Comparison of ENCODE assay signal across 14 cellular contexts in genomic region chr21:32364387-32364786, GRCh38. TPM values are rescaled to one million over a fixed set of nuclear protein-coding genes. Genes with fewer than 3 reads are reported as not detected.
DNase-seq lines count a peak whose midpoint lies in the region; ATAC-seq and TF ChIP-seq lines count a peak whose summit lies in the region.
"Had no signal": no experiment of that assay in that cellular context is flagged by ENCODE, and none has a peak within 500 bp of the region (broad histone marks: within the 10 kb centered on the region; RNA-seq: fewer than 3 reads in every experiment).

No MANE protein-coding gene starts in this region.

- 0 out of 2 replicates have a peak overlapping the region, but pooled peaks have one; percentile 13 for H3K27ac Mint-ChIP-seq in HFFc6
- H3K27ac Mint-ChIP-seq: CD4-positive, CD25-positive, alpha-beta regulatory T cell had no signal

- DNase-seq in HFFc6: no peak
- peak; percentile 51 for DNase-seq in astrocyte of the hippocampus (ENCODE audit: low read depth, low spot score)
- peak; percentile 41 for DNase-seq in left cardiac atrium
- DNase-seq in NCI-H2029 treated with DMSO at 0.1 percent for 48 hours (lab: John Stamatoyannopoulos, UW): no peak
- no peak for DNase-seq in GM10266 (ENCODE audit: extremely low spot score)
- no peak for DNase-seq in activated CD4-positive, alpha-beta T cell treated with anti-CD3 and anti-CD28 coated beads, Interleukin-2, amount 50 U/mL, for 1 hour
- DNase-seq: CD4-positive, CD25-positive, alpha-beta regulatory T cell; H7; NCI-H2107; PC-9; T1000 had no signal

- peak overlapping the region; percentile 49 for H3K27ac ChIP-seq in skeletal muscle tissue (ENCODE audit: low read depth, low read length)
- H3K27ac ChIP-seq: PC-9 had no signal

- H3K4me3 Mint-ChIP-seq in HFFc6: no peak overlapping the region
- H3K4me3 Mint-ChIP-seq: CD4-positive, CD25-positive, alpha-beta regulatory T cell had no signal

- TF ChIP-seq CTCF in HFFc6 (IDR thresholded peaks at IDR 0.05) (no peak), GM10266 (IDR thresholded peaks at IDR 0.05; ENCODE audit: control insufficient read depth, insufficient read depth, low read depth, missing control alignments) (no peak)

- H3K9me3 Mint-ChIP-seq in HFFc6: no peaks in the 10 kb centered on the region

- H3K36me3 Mint-ChIP-seq in HFFc6 (ENCODE audit: low read depth): peaks cover 51% of the 10 kb centered on the region

- H3K9me3 ChIP-seq in skeletal muscle tissue (ENCODE audit: control insufficient read depth in 3 of 3, low read length in 3 of 3): no peaks in the 10 kb centered on the region

- no peaks in the 10 kb centered on the region; the same call in 1 of the 2 replicates for H3K27me3 Mint-ChIP-seq in HFFc6 (ENCODE audit: insufficient read depth)
- H3K27me3 Mint-ChIP-seq: CD4-positive, CD25-positive, alpha-beta regulatory T cell had no signal

- H3K27me3 ChIP-seq in skeletal muscle tissue (ENCODE audit: control insufficient read depth in 3 of 3, insufficient read depth in 3 of 3, low read length in 3 of 3): no peaks in the 10 kb centered on the region

- intact Hi-C loops in left cardiac atrium (cut with DNase I): no loop called here

- H3K9ac ChIP-seq in skeletal muscle tissue (ENCODE audit: low read depth in 1 of 3, low read length in 3 of 3): peak overlapping the region in 1 of 3 donors; percentile 16

- H3K4me3 ChIP-seq in skeletal muscle tissue (ENCODE audit: low read length in 3 of 3): no peak overlapping the region
- H3K4me3 ChIP-seq: lung, PC-9 had no signal

- ATAC-seq in left cardiac atrium: peak; percentile 50 to 74
- no peak for ATAC-seq in GM18511 (IDR thresholded peaks at IDR 0.05; ENCODE audit: unreplicated experiment)

- peaks cover 0 to 12% (median 5%) of the 10 kb centered on the region in 3 donors for H3K4me1 ChIP-seq in skeletal muscle tissue (ENCODE audit: control insufficient read depth in 3 of 3, insufficient read depth in 3 of 3, low read length in 3 of 3)

- 0 out of 2 replicates have a peak, but pooled peaks cover 5% of the 10 kb centered on the region for H3K4me1 Mint-ChIP-seq in HFFc6 (ENCODE audit: low read depth)

- H3K36me3 ChIP-seq in skeletal muscle tissue (ENCODE audit: control insufficient read depth in 3 of 3, insufficient read depth in 3 of 3, low read length in 3 of 3): peaks cover 53 to 74% (median 71%) of the 10 kb centered on the region in 3 donors

RNA-seq across cellular contexts. Expression of gene URB1, which starts 28.4 kb away (rescaled TPM):
- total RNA-seq in HFFc6 (2021; fragmentation: NEBNext Ultra II Directional; extraction: Animal tissue kit (Norgen Biotek cat#: 25700)): 10 to 100 TPM; 18.4 to 27.0 (median 22.4) TPM
- total RNA-seq in left cardiac atrium (10 to 100 TPM in 1 of 2 donors, 1 to 10 TPM in 1; 8.5 to 13.5 TPM), skeletal muscle tissue (21.4 TPM)

RNA-seq across cellular contexts. Expression of gene EVA1C, which starts 48.1 kb away (rescaled TPM):
- 10 to 100 TPM in 4 of 6 experiments, 1 to 10 TPM in 2; 2.7 to 13.8 (median 11.3) TPM for total RNA-seq in HFFc6 (2021; fragmentation: NEBNext Ultra II Directional; extraction: Animal tissue kit (Norgen Biotek cat#: 25700))
- total RNA-seq in left cardiac atrium (10 to 100 TPM; 22.1 to 52.8 TPM), skeletal muscle tissue (0.52 TPM)

Comparison
In these comparisons a context has a peak if more than half of its experiments do, and no peak if none do; other contexts are left out.
1. DNase-seq: peak in astrocyte of the hippocampus (single experiment) and left cardiac atrium (single experiment); none in HFFc6 (single experiment), NCI-H2029 treated with DMSO at 0.1 percent for 48 hours (single experiment), GM10266 (single experiment) and activated CD4-positive, alpha-beta T cell treated with anti-CD3 and anti-CD28 coated beads, Interleukin-2, amount 50 U/mL, for 1 hour (single experiment).